In genomic region chr5:1297243-1297642, GRCh38 we compare ENCODE assay signal across 23 cellular contexts. TPM values are rescaled to one million over a fixed set of nuclear protein-coding genes. Genes with fewer than 3 reads are reported as not detected.
DNase-seq lines count a peak whose midpoint lies in the region; ATAC-seq and TF ChIP-seq lines count a peak whose summit lies in the region.
"Had no signal": no experiment of that assay in that cellular context is flagged by ENCODE, and none has a peak within 500 bp of the region (broad histone marks: within the 10 kb centered on the region; RNA-seq: fewer than 3 reads in every experiment).

No MANE protein-coding gene starts in this region.

- H3K36me3 ChIP-seq in WERI-Rb-1 = no peaks in the 10 kb centered on the region
- H3K36me3 ChIP-seq: cardiac muscle cell, prostate gland, tibial nerve had no signal

- peak; percentile 77 to 79 for ATAC-seq in stimulated activated naive B cell treated with anti-CD40 and anti-IgM and Interleukin-4, amounts not matched to agents 10 μg/mL and 1 μg/mL and 100 μg/mL, for 72 hours (replicated peaks)
- ATAC-seq in stimulated activated naive CD8-positive, alpha-beta T cell treated with anti-CD3 and anti-CD28 coated beads, Interleukin-15, Interleukin-2, amounts not matched to agents 100 U/mL and 50 U/mL, for 24 hours = no peak
- ATAC-seq: stimulated activated naive CD8-positive, alpha-beta T cell treated with anti-CD3 and anti-CD28 coated beads, Interleukin-15, amount 100 ng/mL, for 72 hours had no signal

- H3K27ac ChIP-seq in WERI-Rb-1 = peak overlapping the region; percentile 45
- H3K27ac ChIP-seq: cardiac muscle cell, prostate gland, tibial nerve had no signal

- peak overlapping the region; percentile 7 to 13 for H3K4me3 Mint-ChIP-seq in stimulated activated naive B cell treated with anti-CD40 and anti-IgM and Interleukin-4, amounts not matched to agents 10 μg/mL and 1 μg/mL and 100 μg/mL, for 72 hours
- no peak overlapping the region for H3K4me3 Mint-ChIP-seq in chondrocyte (ENCODE audit: unreplicated experiment)
- H3K4me3 Mint-ChIP-seq: activated CD4-positive, alpha-beta T cell treated with anti-CD3 and anti-CD28 coated beads, Interleukin-2, amount 10 ng/mL, durations not matched to agents 24 days and 14 days; stimulated activated naive CD8-positive, alpha-beta T cell treated with anti-CD3 and anti-CD28 coated beads, Interleukin-15, amount 100 ng/mL, for 72 hours had no signal

- TF ChIP-seq CTCF in NB4 (IDR thresholded peaks at IDR 0.05; ENCODE audit: low read depth, low read length) (no peak), WERI-Rb-1 (IDR thresholded peaks at IDR 0.05; ENCODE audit: low read depth, low read length) (no peak), chondrocyte (IDR thresholded peaks at IDR 0.05) (no peak)

- no peaks in the 10 kb centered on the region for H3K36me3 Mint-ChIP-seq in stimulated activated naive B cell treated with anti-CD40 and anti-IgM and Interleukin-4, amounts not matched to agents 10 μg/mL and 1 μg/mL and 100 μg/mL, for 72 hours
- no peaks in the 10 kb centered on the region for H3K36me3 Mint-ChIP-seq in chondrocyte (ENCODE audit: low read depth)
- H3K36me3 Mint-ChIP-seq: CD4-positive, alpha-beta memory T cell had no signal

- peaks cover 0 to 1% of the 10 kb centered on the region in 2 donors for H3K9me3 Mint-ChIP-seq in stimulated activated naive B cell treated with anti-CD40 and anti-IgM and Interleukin-4, amounts not matched to agents 10 μg/mL and 1 μg/mL and 100 μg/mL, for 72 hours
- no peaks in the 10 kb centered on the region for H3K9me3 Mint-ChIP-seq in chondrocyte (ENCODE audit: low read depth)

- H3K4me3 ChIP-seq in NB4 (ENCODE audit: low read depth, low read length) (no peak overlapping the region), WERI-Rb-1 (ENCODE audit: low read depth, low read length) (no peak overlapping the region)
- H3K4me3 ChIP-seq: cardiac muscle cell, prostate gland, tibial nerve had no signal

- H3K9me3 ChIP-seq in WERI-Rb-1 (ENCODE audit: severe bottlenecking) = peaks cover 14% of the 10 kb centered on the region
- H3K9me3 ChIP-seq: prostate gland, tibial nerve had no signal

- no peak for TF ChIP-seq POLR2A in NB4 (IDR thresholded peaks at IDR 0.05; ENCODE audit: extremely low read depth, insufficient read length)

- peaks cover 22 to 39% of the 10 kb centered on the region in 2 donors for H3K4me1 Mint-ChIP-seq in stimulated activated naive B cell treated with anti-CD40 and anti-IgM and Interleukin-4, amounts not matched to agents 10 μg/mL and 1 μg/mL and 100 μg/mL, for 72 hours
- no peaks in the 10 kb centered on the region for H3K4me1 Mint-ChIP-seq in chondrocyte (ENCODE audit: low read depth)

- H3K27me3 ChIP-seq in WERI-Rb-1 (ENCODE audit: insufficient read depth, low read depth, severe bottlenecking) = no peaks in the 10 kb centered on the region

- DNase-seq in activated T-cell treated with anti-CD3 and anti-CD28 coated beads, Interleukin-2, amount 50 U/mL, for 48 hours = peak; percentile 7 to 10
- DNase-seq in activated T-cell treated with anti-CD3 and anti-CD28 coated beads for 4 hours (no peak), NB4 (ENCODE audit: low read depth) (peak; percentile 26), WERI-Rb-1 (peak; percentile 62), chondrocyte (ENCODE audit: low spot score) (no peak), NCI-H446 treated with DMSO at 0.1 percent for 48 hours (lab: John Stamatoyannopoulos, UW) (no peak)
- peak; percentile 55 for DNase-seq in stimulated activated naive B cell treated with anti-CD40 and anti-IgM and Interleukin-4, amounts not matched to agents 10 μg/mL and 1 μg/mL and 100 μg/mL, for 72 hours
- DNase-seq in stimulated activated naive CD8-positive, alpha-beta T cell treated with anti-CD3 and anti-CD28 coated beads, Interleukin-15, Interleukin-2, amounts not matched to agents 100 U/mL and 50 U/mL, for 24 hours = no peak
- DNase-seq: activated CD4-positive, alpha-beta T cell treated with anti-CD3 and anti-CD28 coated beads, Interleukin-2, amount 10 ng/mL, durations not matched to agents 24 days and 14 days; activated naive CD4-positive, alpha-beta T cell; amygdala; CD4-positive, alpha-beta memory T cell; DMS79 treated with DMSO at 0.1 percent for 48 hours; foreskin fibroblast; hippocampal formation; NCI-H1105 treated with DMSO at 0.1 percent for 48 hours; stimulated activated naive CD8-positive, alpha-beta T cell treated with anti-CD3 and anti-CD28 coated beads, Interleukin-15, amount 100 ng/mL, for 72 hours had no signal

- peaks cover 11 to 13% of the 10 kb centered on the region in 2 donors for H3K27me3 Mint-ChIP-seq in stimulated activated naive B cell treated with anti-CD40 and anti-IgM and Interleukin-4, amounts not matched to agents 10 μg/mL and 1 μg/mL and 100 μg/mL, for 72 hours
- peaks cover 50% of the 10 kb centered on the region for H3K27me3 Mint-ChIP-seq in chondrocyte (ENCODE audit: low read depth)
- H3K27me3 Mint-ChIP-seq: CD4-positive, alpha-beta memory T cell had no signal

- H3K27ac Mint-ChIP-seq in stimulated activated naive B cell treated with anti-CD40 and anti-IgM and Interleukin-4, amounts not matched to agents 10 μg/mL and 1 μg/mL and 100 μg/mL, for 72 hours = no peak overlapping the region
- H3K27ac Mint-ChIP-seq in chondrocyte (ENCODE audit: unreplicated experiment) = no peak overlapping the region
- H3K27ac Mint-ChIP-seq: activated CD4-positive, alpha-beta T cell treated with anti-CD3 and anti-CD28 coated beads, Interleukin-2, amount 10 ng/mL, durations not matched to agents 24 days and 14 days had no signal

RNA-seq across cellular contexts. Expression of gene TERT, which starts 2.4 kb away (rescaled TPM):
- not detected in 3 replicates for total RNA-seq in chondrocyte
- total RNA-seq: CD4-positive, alpha-beta memory T cell; epithelial cell of proximal tubule; mucosa of gallbladder; skeletal muscle tissue; tibial nerve had no signal

RNA-seq across cellular contexts. Expression of gene CLPTM1L, which starts 47.7 kb away (rescaled TPM):
- 75.8 to 108 TPM (median 81.6 TPM) in 3 replicates for total RNA-seq in chondrocyte

Comparison
In these comparisons a context has a peak if more than half of its experiments do, and no peak if none do; other contexts are left out.
1. DNase-seq: peak in activated T-cell treated with anti-CD3 and anti-CD28 coated beads, Interleukin-2, amount 50 U/mL, for 48 hours (2 of 2), NB4 (single experiment), WERI-Rb-1 (single experiment) and stimulated activated naive B cell treated with anti-CD40 and anti-IgM and Interleukin-4, amounts not matched to agents 10 μg/mL and 1 μg/mL and 100 μg/mL, for 72 hours (single experiment); none in activated T-cell treated with anti-CD3 and anti-CD28 coated beads for 4 hours (single experiment), chondrocyte (single experiment), stimulated activated naive CD8-positive, alpha-beta T cell treated with anti-CD3 and anti-CD28 coated beads, Interleukin-15, Interleukin-2, amounts not matched to agents 100 U/mL and 50 U/mL, for 24 hours (single experiment) and NCI-H446 treated with DMSO at 0.1 percent for 48 hours (single experiment).